14 cellular contexts compared by ENCODE assay signal in the genomic region with DNA sequence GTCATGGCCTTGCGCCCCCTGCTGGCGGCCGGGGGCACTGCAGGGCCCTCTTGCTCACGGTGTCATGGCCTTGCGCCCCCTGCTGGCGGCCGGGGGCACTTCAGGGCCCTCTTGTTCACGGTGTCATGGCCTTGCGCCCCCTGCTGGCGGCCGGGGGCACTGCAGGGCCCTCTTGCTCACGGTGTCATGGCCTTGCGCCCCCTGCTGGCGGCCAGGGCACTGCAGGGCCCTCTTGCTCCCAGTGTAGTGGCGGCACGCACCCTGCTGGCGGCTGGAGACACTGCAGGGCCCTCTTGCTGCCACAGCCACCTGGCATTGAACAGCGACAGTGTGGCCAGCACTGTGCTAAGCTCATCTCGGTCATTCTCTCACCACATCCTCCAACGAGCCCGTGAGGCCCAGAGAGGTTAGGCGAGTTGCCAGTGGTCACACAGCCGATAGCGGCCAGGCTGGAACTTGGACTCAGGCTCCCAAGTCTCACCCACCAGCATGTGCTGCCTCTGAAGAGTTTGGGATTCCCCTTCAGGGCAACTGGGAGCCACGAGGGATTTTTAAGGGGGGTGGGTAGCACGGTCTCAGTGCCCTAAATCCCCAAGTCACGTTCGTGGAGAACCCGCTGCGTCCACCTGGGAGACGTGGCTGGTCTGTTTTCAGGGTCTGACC. TPM values are rescaled to one million over a fixed set of nuclear protein-coding genes. Genes with fewer than 3 reads are reported as not detected.
A peak's percentile ranks its signal among the peaks of the same experiment; 100 is the strongest.
DNase-seq lines count a peak whose midpoint lies in the region; ATAC-seq and TF ChIP-seq lines count a peak whose summit lies in the region.
"Not testable (repeated sequence)": the region's sequence is repeated elsewhere in the genome, so short reads cannot be mapped to it uniquely, and the experiment has no call there.
"Had no signal": no experiment of that assay in that cellular context is flagged by ENCODE, and none has a peak within 500 bp of the region (broad histone marks: within the 10 kb centered on the region; RNA-seq: fewer than 3 reads in every experiment).

No MANE protein-coding gene starts in this region.

- not testable (repeated sequence) for TF ChIP-seq RAD21 in HCT116 (IDR thresholded peaks at IDR 0.05; ENCODE audit: low read depth)

- CTCF ChIA-PET in HCT116 (lab: Charles Lee): not testable (repeated sequence)

- not testable (repeated sequence) for H3K4me1 ChIP-seq in HCT116 (ENCODE audit: control insufficient read depth in 1 of 2, insufficient read depth in 2 of 2, low read length in 2 of 2); cardiac muscle cell (ENCODE audit: low read depth)

- not testable (repeated sequence) for H3K4me2 ChIP-seq in HCT116 (ENCODE audit: low read length)

- not testable (repeated sequence) for TF ChIP-seq POLR2A in HCT116 (IDR thresholded peaks at IDR 0.05; ENCODE audit: borderline replicate concordance, extremely low read depth, insufficient read depth, insufficient read length)

- peak; percentile 92 for ATAC-seq in GM19372 (IDR thresholded peaks at IDR 0.05; ENCODE audit: low read depth, unreplicated experiment)
- ATAC-seq in HCT116: not testable (repeated sequence)
- peak; percentile 99 for ATAC-seq in HG03095 (IDR thresholded peaks at IDR 0.05; ENCODE audit: unreplicated experiment)

- not testable (repeated sequence) for H3K27me3 ChIP-seq in HCT116 (ENCODE audit: insufficient read depth, low read length); cardiac muscle cell

- not testable (repeated sequence) for H3K9ac ChIP-seq in HCT116 (ENCODE audit: low read length)

- H3K9me2 ChIP-seq in HCT116 (ENCODE audit: insufficient read depth): not testable (repeated sequence)

- TF ChIP-seq CTCF in GM12873 (IDR thresholded peaks at IDR 0.05; ENCODE audit: insufficient read depth, low read depth, low read length, missing control alignments): peak; percentile 62
- TF ChIP-seq CTCF in HCT116 (IDR thresholded peaks at IDR 0.05 in 2 of 3, conservative IDR thresholded peaks at IDR 0.05 in 1 of 3; ENCODE audit: borderline replicate concordance in 1 of 3, insufficient read depth in 1 of 3, low read depth in 2 of 3, low read length in 2 of 3): peak; percentile 4 to 21 (median 7); a peak in 3 of 6 replicates
- TF ChIP-seq CTCF in LNCAP (IDR thresholded peaks at IDR 0.05): 0 out of 2 replicates have a peak, but pooled peaks have one; percentile 8
- TF ChIP-seq CTCF in cardiac muscle cell (IDR thresholded peaks at IDR 0.05; ENCODE audit: low read depth, low read length): peak; percentile 7

- H2AFZ ChIP-seq in HCT116 (ENCODE audit: low read depth, low read length, poor library complexity, severe bottlenecking): not testable (repeated sequence)

- RAD21 ChIA-PET in HCT116 (lab: Charles Lee; ENCODE audit: low non-redundant PET in 1 of 2, low total read pairs in 2 of 2, uncharacterized antibody in 2 of 2, unreplicated experiment in 2 of 2): not testable (repeated sequence)

- not testable (repeated sequence) for BruUV-seq in HCT116 (replicated peaks; lab: Mats Ljungman, UMichigan)

- H3K9me3 ChIP-seq in HCT116 (ENCODE audit: control insufficient read depth in 1 of 2, insufficient read depth in 1 of 2, low read depth in 1 of 2, low read length in 2 of 2); cardiac muscle cell (ENCODE audit: low read depth): not testable (repeated sequence)

- DNase-seq in HCT116 (ENCODE audit: low read depth, low spot score); cardiac muscle cell (ENCODE audit: low read depth in 1 of 2, low spot score in 1 of 2): not testable (repeated sequence)
- peak; percentile 61 for DNase-seq in activated T-cell treated with anti-CD3 and anti-CD28 coated beads for 48 hours (ENCODE audit: low read depth)
- peak; percentile 72 for DNase-seq in stimulated activated CD8-positive, alpha-beta memory T cell treated with anti-CD3 and anti-CD28 coated beads, Interleukin-4, amount 100 ng/mL, for 48 hours

- not testable (repeated sequence) for H4K20me1 ChIP-seq in HCT116 (ENCODE audit: insufficient read depth)

- not testable (repeated sequence) for H3K27ac ChIP-seq in HCT116 (ENCODE audit: low read depth, low read length); cardiac muscle cell

- intact Hi-C loops in HCT116 (cut with micrococcal nuclease): not testable (repeated sequence)

- POLR2A ChIA-PET in HCT116 (lab: Charles Lee): not testable (repeated sequence)

- not testable (repeated sequence) for H3K4me3 ChIP-seq in HCT116 (replicated peaks in 1 of 2; ENCODE audit: low read depth in 1 of 2, low read length in 2 of 2); cardiac muscle cell

- not testable (repeated sequence) for H3K36me3 ChIP-seq in HCT116 (ENCODE audit: control insufficient read depth in 1 of 2, insufficient read depth in 2 of 2, low read length in 2 of 2); cardiac muscle cell

- not testable (repeated sequence) for H3K79me2 ChIP-seq in HCT116 (ENCODE audit: insufficient read depth, low read length)

RNA-seq across cellular contexts. Expression of a gene that starts 48.0 kb away (rescaled TPM):
- total RNA-seq in HCT116 (2021; ENCODE audit: unreplicated experiment) (0.57 TPM), cardiac muscle cell (not detected in 2 replicates)
- 0.21 and 0.39 TPM in 2 replicates for polyA plus RNA-seq in HCT116 (2012)
- not detected in 2 replicates for polyA plus RNA-seq in cardiac muscle cell
- total RNA-seq: activated T-helper 2 cell treated with anti-CD3 and anti-CD28 coated beads, Interferon-gamma antibody, Interleukin-2, Interleukin-4, amounts not matched to agents 10 μg/mL and 5 μg/mL and 100 μg/mL, durations not matched to agents 14 hours and 24 hours and 36 hours; lung; RPMI7951; sciatic nerve; T-cell; temporal lobe had no signal

Comparison
In these comparisons a context has a peak if more than half of its experiments do, and no peak if none do; other contexts are left out.
1. CTCF ChIP-seq: peak in every context shown above with its lines; median percentile 62 in GM12873; 8 in LNCAP; 7 in HCT116; 7 in cardiac muscle cell.